In the genomic region with DNA sequence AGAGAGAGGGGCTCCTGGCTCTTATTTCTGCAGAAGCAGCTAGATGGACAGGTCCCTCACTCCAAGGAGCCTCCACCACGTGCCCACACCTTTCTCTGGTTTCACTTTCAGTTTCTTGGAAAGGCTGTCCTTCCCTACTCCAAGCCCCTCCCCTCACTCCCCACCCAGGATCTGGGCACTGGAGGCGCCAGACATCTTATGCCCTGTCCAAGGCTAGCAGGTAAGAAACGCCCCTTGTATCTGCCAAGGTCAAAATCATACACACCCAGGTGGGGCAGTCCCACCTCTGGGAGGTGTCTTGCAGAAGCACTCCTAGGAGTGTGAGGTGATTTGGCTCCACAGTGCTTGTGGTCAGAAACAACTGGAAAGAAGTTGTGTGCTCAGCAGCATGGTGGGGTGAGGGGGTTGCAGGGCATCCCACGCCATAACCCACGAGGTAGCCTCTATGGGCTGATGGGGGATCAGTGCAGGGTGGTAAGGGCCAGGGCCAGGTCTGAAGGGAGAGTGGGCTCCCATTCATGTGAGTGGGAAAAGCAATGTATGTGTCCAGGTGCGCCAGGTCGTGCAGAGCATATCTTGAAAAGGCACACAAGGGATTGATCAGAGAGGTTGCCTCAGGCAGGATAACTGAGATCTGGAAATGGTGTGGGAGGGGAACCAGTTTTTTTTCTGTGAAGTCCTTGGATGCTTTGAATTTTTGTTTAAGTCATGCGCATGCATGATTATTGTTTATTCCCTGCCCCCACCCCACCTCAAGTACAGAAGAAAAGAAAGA, we compare ENCODE assay signal across 1 cellular context.
A peak's percentile ranks its signal among the peaks of the same experiment; 100 is the strongest.
TF ChIP-seq lines count a peak whose summit lies in the region.

No MANE protein-coding gene starts in this region.

TF ChIP-seq in K562, 482 proteins besides CTCF, POLR2A, EP300 and RAD21 (continues in another document):
- TF ChIP-seq, protein P1, sequence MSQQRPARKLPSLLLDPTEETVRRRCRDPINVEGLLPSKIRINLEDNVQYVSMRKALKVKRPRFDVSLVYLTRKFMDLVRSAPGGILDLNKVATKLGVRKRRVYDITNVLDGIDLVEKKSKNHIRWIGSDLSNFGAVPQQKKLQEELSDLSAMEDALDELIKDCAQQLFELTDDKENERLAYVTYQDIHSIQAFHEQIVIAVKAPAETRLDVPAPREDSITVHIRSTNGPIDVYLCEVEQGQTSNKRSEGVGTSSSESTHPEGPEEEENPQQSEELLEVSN (IDR thresholded peaks at IDR 0.05; ENCODE audit: borderline replicate concordance in 1 of 2, extremely low read depth in 1 of 2, insufficient read depth in 1 of 2, insufficient read length in 1 of 2, low read depth in 1 of 2, low read length in 1 of 2, poor library complexity in 1 of 2, severe bottlenecking in 1 of 2), result peak in 1 of 2 experiments; percentile 42
- TF ChIP-seq CEBPZ (IDR thresholded peaks at IDR 0.05; ENCODE audit: borderline replicate concordance, low read depth, low read length), result no peak
- no peak for TF ChIP-seq CXXC5 (CRISPR knock-in tag; IDR thresholded peaks at IDR 0.05)
- TF ChIP-seq, protein P2, sequence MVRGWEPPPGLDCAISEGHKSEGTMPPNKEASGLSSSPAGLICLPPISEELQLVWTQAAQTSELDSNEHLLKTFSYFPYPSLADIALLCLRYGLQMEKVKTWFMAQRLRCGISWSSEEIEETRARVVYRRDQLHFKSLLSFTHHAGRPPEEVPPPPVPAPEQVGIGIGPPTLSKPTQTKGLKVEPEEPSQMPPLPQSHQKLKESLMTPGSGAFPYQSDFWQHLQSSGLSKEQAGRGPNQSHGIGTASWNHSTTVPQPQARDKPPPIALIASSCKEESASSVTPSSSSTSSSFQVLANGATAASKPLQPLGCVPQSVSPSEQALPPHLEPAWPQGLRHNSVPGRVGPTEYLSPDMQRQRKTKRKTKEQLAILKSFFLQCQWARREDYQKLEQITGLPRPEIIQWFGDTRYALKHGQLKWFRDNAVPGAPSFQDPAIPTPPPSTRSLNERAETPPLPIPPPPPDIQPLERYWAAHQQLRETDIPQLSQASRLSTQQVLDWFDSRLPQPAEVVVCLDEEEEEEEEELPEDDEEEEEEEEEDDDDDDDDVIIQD (CRISPR knock-in tag; IDR thresholded peaks at IDR 0.05), result no peak
- TF ChIP-seq HLTF (IDR thresholded peaks at IDR 0.05), result no peak
- TF ChIP-seq, protein P3, sequence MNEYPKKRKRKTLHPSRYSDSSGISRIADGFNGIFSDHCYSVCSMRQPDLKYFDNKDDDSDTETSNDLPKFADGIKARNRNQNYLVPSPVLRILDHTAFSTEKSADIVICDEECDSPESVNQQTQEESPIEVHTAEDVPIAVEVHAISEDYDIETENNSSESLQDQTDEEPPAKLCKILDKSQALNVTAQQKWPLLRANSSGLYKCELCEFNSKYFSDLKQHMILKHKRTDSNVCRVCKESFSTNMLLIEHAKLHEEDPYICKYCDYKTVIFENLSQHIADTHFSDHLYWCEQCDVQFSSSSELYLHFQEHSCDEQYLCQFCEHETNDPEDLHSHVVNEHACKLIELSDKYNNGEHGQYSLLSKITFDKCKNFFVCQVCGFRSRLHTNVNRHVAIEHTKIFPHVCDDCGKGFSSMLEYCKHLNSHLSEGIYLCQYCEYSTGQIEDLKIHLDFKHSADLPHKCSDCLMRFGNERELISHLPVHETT (CRISPR knock-in tag; conservative IDR thresholded peaks at IDR 0.05 in 1 of 2, IDR thresholded peaks at IDR 0.05 in 1 of 2), result no peak
- TF ChIP-seq EGR1 (conservative IDR thresholded peaks at IDR 0.05), result no peak
- no peak for TF ChIP-seq POLR2H (tag; IDR thresholded peaks at IDR 0.05; ENCODE audit: low read depth)
- TF ChIP-seq TRIM24 (IDR thresholded peaks at IDR 0.05), result no peak
- no peak for TF ChIP-seq NCOR1 (IDR thresholded peaks at IDR 0.05)
- TF ChIP-seq, protein P4, sequence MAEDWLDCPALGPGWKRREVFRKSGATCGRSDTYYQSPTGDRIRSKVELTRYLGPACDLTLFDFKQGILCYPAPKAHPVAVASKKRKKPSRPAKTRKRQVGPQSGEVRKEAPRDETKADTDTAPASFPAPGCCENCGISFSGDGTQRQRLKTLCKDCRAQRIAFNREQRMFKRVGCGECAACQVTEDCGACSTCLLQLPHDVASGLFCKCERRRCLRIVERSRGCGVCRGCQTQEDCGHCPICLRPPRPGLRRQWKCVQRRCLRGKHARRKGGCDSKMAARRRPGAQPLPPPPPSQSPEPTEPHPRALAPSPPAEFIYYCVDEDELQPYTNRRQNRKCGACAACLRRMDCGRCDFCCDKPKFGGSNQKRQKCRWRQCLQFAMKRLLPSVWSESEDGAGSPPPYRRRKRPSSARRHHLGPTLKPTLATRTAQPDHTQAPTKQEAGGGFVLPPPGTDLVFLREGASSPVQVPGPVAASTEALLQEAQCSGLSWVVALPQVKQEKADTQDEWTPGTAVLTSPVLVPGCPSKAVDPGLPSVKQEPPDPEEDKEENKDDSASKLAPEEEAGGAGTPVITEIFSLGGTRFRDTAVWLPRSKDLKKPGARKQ (CRISPR knock-in tag; IDR thresholded peaks at IDR 0.05), result no peak
- TF ChIP-seq, protein P5, sequence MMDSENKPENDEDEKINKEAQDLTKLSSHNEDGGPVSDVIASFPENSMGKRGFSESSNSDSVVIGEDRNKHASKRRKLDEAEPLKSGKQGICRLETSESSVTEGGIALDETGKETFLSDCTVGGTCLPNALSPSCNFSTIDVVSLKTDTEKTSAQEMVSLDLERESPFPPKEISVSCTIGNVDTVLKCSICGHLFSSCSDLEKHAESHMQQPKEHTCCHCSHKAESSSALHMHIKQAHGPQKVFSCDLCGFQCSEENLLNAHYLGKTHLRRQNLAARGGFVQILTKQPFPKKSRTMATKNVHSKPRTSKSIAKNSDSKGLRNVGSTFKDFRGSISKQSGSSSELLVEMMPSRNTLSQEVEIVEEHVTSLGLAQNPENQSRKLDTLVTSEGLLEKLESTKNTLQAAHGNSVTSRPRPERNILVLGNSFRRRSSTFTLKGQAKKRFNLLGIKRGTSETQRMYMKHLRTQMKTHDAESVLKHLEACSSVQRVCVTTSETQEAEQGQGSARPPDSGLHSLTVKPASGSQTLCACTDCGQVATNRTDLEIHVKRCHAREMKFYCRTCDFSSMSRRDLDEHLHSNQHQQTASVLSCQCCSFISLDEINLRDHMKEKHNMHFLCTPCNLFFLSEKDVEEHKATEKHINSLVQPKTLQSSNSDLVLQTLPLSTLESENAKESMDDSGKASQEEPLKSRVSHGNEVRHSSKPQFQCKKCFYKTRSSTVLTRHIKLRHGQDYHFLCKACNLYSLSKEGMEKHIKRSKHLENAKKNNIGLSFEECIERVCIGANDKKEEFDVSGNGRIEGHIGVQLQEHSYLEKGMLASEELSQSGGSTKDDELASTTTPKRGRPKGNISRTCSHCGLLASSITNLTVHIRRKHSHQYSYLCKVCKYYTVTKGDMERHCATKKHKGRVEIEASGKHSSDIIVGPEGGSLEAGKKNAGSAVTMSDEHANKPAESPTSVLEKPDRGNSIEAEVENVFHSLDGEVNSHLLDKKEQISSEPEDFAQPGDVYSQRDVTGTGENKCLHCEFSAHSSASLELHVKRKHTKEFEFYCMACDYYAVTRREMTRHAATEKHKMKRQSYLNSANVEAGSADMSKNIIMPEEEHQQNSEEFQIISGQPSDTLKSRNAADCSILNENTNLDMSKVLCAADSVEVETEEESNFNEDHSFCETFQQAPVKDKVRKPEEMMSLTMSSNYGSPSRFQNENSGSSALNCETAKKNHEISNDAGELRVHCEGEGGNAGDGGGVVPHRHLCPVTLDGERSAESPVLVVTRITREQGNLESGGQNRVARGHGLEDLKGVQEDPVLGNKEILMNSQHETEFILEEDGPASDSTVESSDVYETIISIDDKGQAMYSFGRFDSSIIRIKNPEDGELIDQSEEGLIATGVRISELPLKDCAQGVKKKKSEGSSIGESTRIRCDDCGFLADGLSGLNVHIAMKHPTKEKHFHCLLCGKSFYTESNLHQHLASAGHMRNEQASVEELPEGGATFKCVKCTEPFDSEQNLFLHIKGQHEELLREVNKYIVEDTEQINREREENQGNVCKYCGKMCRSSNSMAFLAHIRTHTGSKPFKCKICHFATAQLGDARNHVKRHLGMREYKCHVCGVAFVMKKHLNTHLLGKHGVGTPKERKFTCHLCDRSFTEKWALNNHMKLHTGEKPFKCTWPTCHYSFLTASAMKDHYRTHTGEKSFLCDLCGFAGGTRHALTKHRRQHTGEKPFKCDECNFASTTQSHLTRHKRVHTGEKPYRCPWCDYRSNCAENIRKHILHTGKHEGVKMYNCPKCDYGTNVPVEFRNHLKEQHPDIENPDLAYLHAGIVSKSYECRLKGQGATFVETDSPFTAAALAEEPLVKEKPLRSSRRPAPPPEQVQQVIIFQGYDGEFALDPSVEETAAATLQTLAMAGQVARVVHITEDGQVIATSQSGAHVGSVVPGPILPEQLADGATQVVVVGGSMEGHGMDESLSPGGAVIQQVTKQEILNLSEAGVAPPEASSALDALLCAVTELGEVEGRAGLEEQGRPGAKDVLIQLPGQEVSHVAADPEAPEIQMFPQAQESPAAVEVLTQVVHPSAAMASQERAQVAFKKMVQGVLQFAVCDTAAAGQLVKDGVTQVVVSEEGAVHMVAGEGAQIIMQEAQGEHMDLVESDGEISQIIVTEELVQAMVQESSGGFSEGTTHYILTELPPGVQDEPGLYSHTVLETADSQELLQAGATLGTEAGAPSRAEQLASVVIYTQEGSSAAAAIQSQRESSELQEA (IDR thresholded peaks at IDR 0.05; ENCODE audit: low read depth), result no peak
- no peak for TF ChIP-seq GABPB2 (CRISPR knock-in tag; conservative IDR thresholded peaks at IDR 0.05)
- peak; percentile 94 for TF ChIP-seq L3MBTL2 (IDR thresholded peaks at IDR 0.05)
- TF ChIP-seq ZKSCAN3 (CRISPR knock-in tag; IDR thresholded peaks at IDR 0.05), result no peak
- TF ChIP-seq CEBPG (CRISPR knock-in tag; IDR thresholded peaks at IDR 0.05), result no peak
- TF ChIP-seq CEBPG (tag; conservative IDR thresholded peaks at IDR 0.05 in 1 of 2, IDR thresholded peaks at IDR 0.05 in 1 of 2), result no peak
- no peak for TF ChIP-seq MCM7 (IDR thresholded peaks at IDR 0.05)
- peak; percentile 51 for TF ChIP-seq BHLHE40 (IDR thresholded peaks at IDR 0.05; ENCODE audit: low read length)
- TF ChIP-seq, protein P6, sequence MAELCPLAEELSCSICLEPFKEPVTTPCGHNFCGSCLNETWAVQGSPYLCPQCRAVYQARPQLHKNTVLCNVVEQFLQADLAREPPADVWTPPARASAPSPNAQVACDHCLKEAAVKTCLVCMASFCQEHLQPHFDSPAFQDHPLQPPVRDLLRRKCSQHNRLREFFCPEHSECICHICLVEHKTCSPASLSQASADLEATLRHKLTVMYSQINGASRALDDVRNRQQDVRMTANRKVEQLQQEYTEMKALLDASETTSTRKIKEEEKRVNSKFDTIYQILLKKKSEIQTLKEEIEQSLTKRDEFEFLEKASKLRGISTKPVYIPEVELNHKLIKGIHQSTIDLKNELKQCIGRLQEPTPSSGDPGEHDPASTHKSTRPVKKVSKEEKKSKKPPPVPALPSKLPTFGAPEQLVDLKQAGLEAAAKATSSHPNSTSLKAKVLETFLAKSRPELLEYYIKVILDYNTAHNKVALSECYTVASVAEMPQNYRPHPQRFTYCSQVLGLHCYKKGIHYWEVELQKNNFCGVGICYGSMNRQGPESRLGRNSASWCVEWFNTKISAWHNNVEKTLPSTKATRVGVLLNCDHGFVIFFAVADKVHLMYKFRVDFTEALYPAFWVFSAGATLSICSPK (IDR thresholded peaks at IDR 0.05; ENCODE audit: borderline replicate concordance), result no peak
- TF ChIP-seq TCF15 (CRISPR knock-in tag; IDR thresholded peaks at IDR 0.05), result no peak
- TF ChIP-seq KLF10 (CRISPR knock-in tag; IDR thresholded peaks at IDR 0.05), result no peak
- no peak for TF ChIP-seq ZNF584 (CRISPR knock-in tag; IDR thresholded peaks at IDR 0.05; ENCODE audit: low read depth)
- no peak for TF ChIP-seq PBX2 (CRISPR knock-in tag; IDR thresholded peaks at IDR 0.05; ENCODE audit: low read depth)
- TF ChIP-seq PBX2 (tag; conservative IDR thresholded peaks at IDR 0.05; ENCODE audit: low read depth), result peak; percentile 26; the same call in 1 of the 2 replicates
